ENCODE assay signal across 22 cellular contexts in genomic region chr7:115024276-115024675, GRCh38.
DNase-seq lines count a peak whose midpoint lies in the region; ATAC-seq and TF ChIP-seq lines count a peak whose summit lies in the region.
"Had no signal": no experiment of that assay in that cellular context is flagged by ENCODE, and none has a peak within 500 bp of the region (broad histone marks: within the 10 kb centered on the region; RNA-seq: fewer than 3 reads in every experiment).

No MANE protein-coding gene starts in this region.

- H3K9me3 Mint-ChIP-seq in activated B cell treated with CpG ODN at 0.5 μM for 24 hours (no peaks in the 10 kb centered on the region), memory B cell (no peaks in the 10 kb centered on the region)
- H3K9me3 Mint-ChIP-seq: activated naive CD8-positive, alpha-beta T cell treated with anti-CD3 and anti-CD28 coated beads for 36 hours; natural killer cell had no signal

- no peak overlapping the region for H3K4me3 ChIP-seq in DND-41 (ENCODE audit: low read depth in 1 of 2, low read length in 2 of 2)
- H3K4me3 ChIP-seq: coronary artery, testis had no signal

- peaks cover 7% of the 10 kb centered on the region; the same call in 1 of the 2 replicates for H3K4me1 ChIP-seq in DND-41 (ENCODE audit: insufficient read depth, low read length)
- H3K4me1 ChIP-seq: testis had no signal

- CTCF ChIA-PET in activated B cell treated with CpG ODN at 0.5 μM for 24 hours (lab: Charles Lee): interaction anchor here (1.6 kb wide), 1 partner anchor 159 kb away, joined by 5 read pairs; no protein-coding TSS in a partner anchor

- POLR2A ChIA-PET in activated B cell treated with CpG ODN at 0.5 μM for 24 hours (lab: Charles Lee): no interaction called here

- H3K9me3 ChIP-seq in DND-41 (ENCODE audit: insufficient read depth, low read length, severe bottlenecking): no peaks in the 10 kb centered on the region
- H3K9me3 ChIP-seq: testis had no signal

- H3K27me3 ChIP-seq in DND-41 (ENCODE audit: insufficient read depth, low read length, poor library complexity): no peaks in the 10 kb centered on the region
- H3K27me3 ChIP-seq: testis had no signal

- H3K36me3 Mint-ChIP-seq in activated B cell treated with CpG ODN at 0.5 μM for 24 hours (ENCODE audit: low read depth) (peaks cover 7% of the 10 kb centered on the region), memory B cell (peaks cover under 1% of the 10 kb centered on the region)
- H3K36me3 Mint-ChIP-seq: activated naive CD8-positive, alpha-beta T cell treated with anti-CD3 and anti-CD28 coated beads for 36 hours; IgD-negative memory B cell; natural killer cell had no signal

- H3K4me3 Mint-ChIP-seq in activated B cell treated with CpG ODN at 0.5 μM for 24 hours: no peak overlapping the region
- H3K4me3 Mint-ChIP-seq in memory B cell: no peak overlapping the region
- H3K4me3 Mint-ChIP-seq: activated naive CD8-positive, alpha-beta T cell treated with anti-CD3 and anti-CD28 coated beads for 36 hours; mesothelial cell of epicardium; natural killer cell had no signal

- H3K4me2 ChIP-seq in DND-41 (ENCODE audit: insufficient read depth, low read length): no peak overlapping the region

- no peak overlapping the region for H3K9ac ChIP-seq in DND-41 (ENCODE audit: low read depth, low read length)

- H4K20me1 ChIP-seq in DND-41 (ENCODE audit: insufficient read depth, low read length): no peaks in the 10 kb centered on the region

- H3K4me1 Mint-ChIP-seq in activated B cell treated with CpG ODN at 0.5 μM for 24 hours (peaks cover 25% of the 10 kb centered on the region), memory B cell (peaks cover 13% of the 10 kb centered on the region)

- H3K36me3 ChIP-seq in DND-41 (ENCODE audit: insufficient read depth, low read length): no peaks in the 10 kb centered on the region

- no peak for DNase-seq in DND-41
- peak; percentile 25 to 76 for DNase-seq in NCI-H524 (lab: John Stamatoyannopoulos, UW)
- DNase-seq in activated B cell treated with CpG ODN at 0.5 μM for 24 hours: no peak
- no peak for DNase-seq in memory B cell (ENCODE audit: low spot score in 2 of 2)
- no peak for DNase-seq in NCI-H1105 (lab: John Stamatoyannopoulos, UW)
- DNase-seq in SK-N-DZ (ENCODE audit: low spot score): no peak
- DNase-seq: activated CD4-positive, alpha-beta T cell treated with anti-CD3 and anti-CD28 coated beads, Interleukin-2, amount 50 U/mL, for 1 hour; activated naive CD8-positive, alpha-beta T cell treated with anti-CD3 and anti-CD28 coated beads for 36 hours; natural killer cell; NCI-H1105 treated with DMSO at 0.1 percent for 48 hours; NCI-H2029 treated with DMSO at 0.1 percent for 48 hours; NCI-H345; occipital lobe; stimulated activated CD4-positive, alpha-beta T cell treated with anti-CD3 and anti-CD28 coated beads, Interleukin-15, amount 100 ng/mL, for 24 hours; stimulated activated naive CD8-positive, alpha-beta T cell treated with anti-CD3 and anti-CD28 coated beads, Interleukin-15, Interleukin-2, amounts not matched to agents 100 U/mL and 50 U/mL, for 24 hours; testis had no signal

- H3K27ac ChIP-seq in DND-41 (ENCODE audit: low read length): peak overlapping the region; percentile 18; the same call in 1 of the 2 replicates
- H3K27ac ChIP-seq: coronary artery, testis had no signal

- ATAC-seq in DND-41 (ENCODE audit: insufficient read depth, low read depth) (no peak), activated B cell treated with CpG ODN at 0.5 μM for 24 hours (ENCODE audit: low read depth) (peak; percentile 28), memory B cell (ENCODE audit: low read depth) (peak; percentile 68), HG02623 (IDR thresholded peaks at IDR 0.05; ENCODE audit: unreplicated experiment) (no peak)
- ATAC-seq: natural killer cell; SK-N-SH treated with all-trans-retinoic acid at 6 μM for 48 hours; stimulated activated naive CD8-positive, alpha-beta T cell treated with anti-CD3 and anti-CD28 coated beads, Interleukin-15, Interleukin-2, amounts not matched to agents 100 U/mL and 50 U/mL, for 24 hours had no signal

- H3K27ac Mint-ChIP-seq in activated B cell treated with CpG ODN at 0.5 μM for 24 hours (no peak overlapping the region), memory B cell (no peak overlapping the region)
- H3K27ac Mint-ChIP-seq: activated naive CD8-positive, alpha-beta T cell treated with anti-CD3 and anti-CD28 coated beads for 36 hours; activated T-helper 2 cell treated with anti-CD3 and anti-CD28 coated beads, Interferon-gamma antibody, Interleukin-2, Interleukin-4, amounts not matched to agents 10 μg/mL and 5 μg/mL and 100 μg/mL, durations not matched to agents 14 hours and 24 hours and 36 hours; mesothelial cell of epicardium; natural killer cell had no signal

- no peak overlapping the region for H2AFZ ChIP-seq in DND-41 (ENCODE audit: low read depth, low read length)

- TF ChIP-seq CTCF in DND-41 (IDR thresholded peaks at IDR 0.05; ENCODE audit: borderline replicate concordance, extremely low read depth, low read length, poor library complexity, severe bottlenecking): no peak
- no peak for TF ChIP-seq CTCF in activated B cell treated with CpG ODN at 0.5 μM for 24 hours (IDR thresholded peaks at IDR 0.05)

- no peaks in the 10 kb centered on the region for H3K79me2 ChIP-seq in DND-41 (ENCODE audit: insufficient read depth, low read length)

- intact Hi-C loops in activated B cell treated with CpG ODN at 0.5 μM for 24 hours (cut with micrococcal nuclease): no loop called here

- no peaks in the 10 kb centered on the region for H3K27me3 Mint-ChIP-seq in activated B cell treated with CpG ODN at 0.5 μM for 24 hours
- H3K27me3 Mint-ChIP-seq in memory B cell: no peaks in the 10 kb centered on the region
- H3K27me3 Mint-ChIP-seq: IgD-negative memory B cell had no signal

Comparison
In these comparisons a context has a peak if more than half of its experiments do, and no peak if none do; other contexts are left out.
1. ATAC-seq: peak in activated B cell treated with CpG ODN at 0.5 μM for 24 hours (single experiment) and memory B cell (single experiment); none in DND-41 (single experiment) and HG02623 (single experiment).
2. DNase-seq: peak in NCI-H524 (2 of 2); none in DND-41 (single experiment), activated B cell treated with CpG ODN at 0.5 μM for 24 hours (single experiment), memory B cell (0 of 2), NCI-H1105 (single experiment) and SK-N-DZ (single experiment).